In the genomic region with DNA sequence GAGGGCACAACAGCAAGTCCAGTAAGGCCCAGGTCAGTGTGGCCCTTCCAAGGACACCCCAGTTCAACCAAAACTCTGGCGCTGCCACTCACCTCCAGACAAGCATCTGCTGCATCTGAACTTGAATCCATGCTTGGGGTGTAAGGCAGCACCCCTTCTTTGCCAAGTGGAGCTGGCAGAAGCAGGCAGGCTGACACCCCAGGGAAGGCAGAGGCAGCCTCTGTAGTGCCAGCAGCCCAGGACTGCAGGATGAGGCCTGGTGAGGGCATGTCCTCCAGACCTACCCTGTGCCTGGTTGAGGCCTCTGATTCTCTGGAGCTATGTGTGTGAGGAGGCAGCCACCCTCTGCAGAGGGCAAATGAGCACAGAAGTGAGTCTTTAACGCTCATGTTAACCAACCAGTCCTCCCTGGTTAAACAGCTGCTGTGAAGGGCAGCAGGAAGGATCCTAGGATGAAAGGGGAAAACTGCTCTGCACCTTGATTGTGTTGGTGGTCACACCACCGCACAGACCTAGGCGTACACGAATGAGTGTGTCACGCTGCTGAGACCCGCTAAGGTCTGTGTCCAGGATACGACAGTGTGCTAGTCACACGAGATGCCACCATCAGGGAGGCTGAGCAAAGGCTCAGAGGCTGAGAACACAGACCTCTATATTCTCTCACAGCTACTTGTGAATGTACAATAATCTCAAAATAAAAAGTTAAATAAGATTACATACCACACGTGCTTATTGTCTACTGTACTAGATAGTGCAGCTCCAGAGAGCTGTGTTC, we compare ENCODE assay signal across 12 cellular contexts. TPM values are rescaled to one million over a fixed set of nuclear protein-coding genes. Genes with fewer than 3 reads are reported as not detected.
A peak's percentile ranks its signal among the peaks of the same experiment; 100 is the strongest.
DNase-seq lines count a peak whose midpoint lies in the region; ATAC-seq and TF ChIP-seq lines count a peak whose summit lies in the region.
"Had no signal": no experiment of that assay in that cellular context is flagged by ENCODE, and none has a peak within 500 bp of the region (broad histone marks: within the 10 kb centered on the region; RNA-seq: fewer than 3 reads in every experiment).

No MANE protein-coding gene starts in this region.

- peaks cover 85% of the 10 kb centered on the region for H3K27me3 Mint-ChIP-seq in activated T-cell treated with anti-CD3 and anti-CD28 coated beads, Interleukin-2, amount 50 U/mL, for 24 hours
- H3K27me3 Mint-ChIP-seq in activated T-helper 1 cell treated with anti-CD3 and anti-CD28 coated beads, Interleukin-12 subunit alpha, Interleukin-12 subunit beta, Interleukin-2, Interleukin-4 antibody, amounts not matched to agents 30 ng/mL and 10 ng/mL and 1 ng/mL, durations not matched to agents 14 hours and 24 hours and 36 hours (ENCODE audit: insufficient read depth): peaks cover 33% of the 10 kb centered on the region

- H3K4me1 ChIP-seq in lower lobe of right lung: peaks cover 12% of the 10 kb centered on the region
- peaks cover 56% of the 10 kb centered on the region for H3K4me1 ChIP-seq in suprapubic skin

- TF ChIP-seq POLR2A in suprapubic skin (IDR thresholded peaks at IDR 0.05): no peak

- no peak overlapping the region for H3K27ac Mint-ChIP-seq in activated T-cell treated with anti-CD3 and anti-CD28 coated beads, Interleukin-2, amount 50 U/mL, for 24 hours
- H3K27ac Mint-ChIP-seq in activated T-helper 1 cell treated with anti-CD3 and anti-CD28 coated beads, Interleukin-12 subunit alpha, Interleukin-12 subunit beta, Interleukin-2, Interleukin-4 antibody, amounts not matched to agents 30 ng/mL and 10 ng/mL and 1 ng/mL, durations not matched to agents 14 hours and 24 hours and 36 hours: no peak overlapping the region

- H3K9me3 ChIP-seq in lower lobe of right lung (no peaks in the 10 kb centered on the region), suprapubic skin (no peaks in the 10 kb centered on the region)
- H3K9me3 ChIP-seq: esophagus muscularis mucosa had no signal

- WGBS in suprapubic skin: 54% methylated on average over 9 of the region's 10 CpGs

- H3K27ac ChIP-seq in lower lobe of right lung (no peak overlapping the region), suprapubic skin (peak overlapping the region; percentile 97)
- H3K27ac ChIP-seq: cardiac muscle cell, HL-60, PC-9 had no signal

- H3K9me3 Mint-ChIP-seq in activated T-cell treated with anti-CD3 and anti-CD28 coated beads, Interleukin-2, amount 50 U/mL, for 24 hours: no peaks in the 10 kb centered on the region
- no peaks in the 10 kb centered on the region for H3K9me3 Mint-ChIP-seq in activated T-helper 1 cell treated with anti-CD3 and anti-CD28 coated beads, Interleukin-12 subunit alpha, Interleukin-12 subunit beta, Interleukin-2, Interleukin-4 antibody, amounts not matched to agents 30 ng/mL and 10 ng/mL and 1 ng/mL, durations not matched to agents 14 hours and 24 hours and 36 hours

- no peak for DNase-seq in activated T-cell treated with anti-CD3 and anti-CD28 coated beads, Interleukin-2, amount 50 U/mL, for 24 hours
- DNase-seq in activated T-cell treated with anti-CD3 and anti-CD28 coated beads for 4 hours: no peak
- DNase-seq in activated T-helper 1 cell treated with anti-CD3 and anti-CD28 coated beads, Interleukin-12 subunit alpha, Interleukin-12 subunit beta, Interleukin-2, Interleukin-4 antibody, amounts not matched to agents 30 ng/mL and 10 ng/mL and 1 ng/mL, durations not matched to agents 14 hours and 24 hours and 36 hours (ENCODE audit: low spot score): no peak
- no peak for DNase-seq in lower lobe of right lung
- DNase-seq in suprapubic skin (ENCODE audit: low spot score in 2 of 2): peak in 1 of 2 donors; percentile 45
- no peak for DNase-seq in D341Med (ENCODE audit: low spot score)
- no peak for DNase-seq in middle frontal gyrus (ENCODE audit: extremely low spot score, low spot score)
- DNase-seq: PC-9 had no signal

- no peaks in the 10 kb centered on the region for H3K36me3 ChIP-seq in lower lobe of right lung
- H3K36me3 ChIP-seq in suprapubic skin: no peaks in the 10 kb centered on the region
- H3K36me3 ChIP-seq: cardiac muscle cell, esophagus muscularis mucosa had no signal

- no peak for TF ChIP-seq EP300 in suprapubic skin (IDR thresholded peaks at IDR 0.05)

- peak overlapping the region; percentile 74 for H3K4me3 ChIP-seq in lower lobe of right lung
- H3K4me3 ChIP-seq in suprapubic skin: peak overlapping the region; percentile 94
- H3K4me3 ChIP-seq: PC-9 had no signal

- ATAC-seq in lower lobe of right lung (no peak), HG02885 (IDR thresholded peaks at IDR 0.05; ENCODE audit: poor library complexity, unreplicated experiment) (no peak)

- H3K4me3 Mint-ChIP-seq in activated T-cell treated with anti-CD3 and anti-CD28 coated beads, Interleukin-2, amount 50 U/mL, for 24 hours: peak overlapping the region; percentile 62
- H3K4me3 Mint-ChIP-seq in activated T-helper 1 cell treated with anti-CD3 and anti-CD28 coated beads, Interleukin-12 subunit alpha, Interleukin-12 subunit beta, Interleukin-2, Interleukin-4 antibody, amounts not matched to agents 30 ng/mL and 10 ng/mL and 1 ng/mL, durations not matched to agents 14 hours and 24 hours and 36 hours: peak overlapping the region; percentile 66

- TF ChIP-seq CTCF in lower lobe of right lung (IDR thresholded peaks at IDR 0.05): no peak
- no peak for TF ChIP-seq CTCF in suprapubic skin (IDR thresholded peaks at IDR 0.05)

- H3K27me3 ChIP-seq in lower lobe of right lung (ENCODE audit: low read depth) (peaks cover 9% of the 10 kb centered on the region), suprapubic skin (no peaks in the 10 kb centered on the region)

- H3K4me1 Mint-ChIP-seq in activated T-cell treated with anti-CD3 and anti-CD28 coated beads, Interleukin-2, amount 50 U/mL, for 24 hours (ENCODE audit: low read depth): peaks cover 7% of the 10 kb centered on the region
- no peaks in the 10 kb centered on the region for H3K4me1 Mint-ChIP-seq in activated T-helper 1 cell treated with anti-CD3 and anti-CD28 coated beads, Interleukin-12 subunit alpha, Interleukin-12 subunit beta, Interleukin-2, Interleukin-4 antibody, amounts not matched to agents 30 ng/mL and 10 ng/mL and 1 ng/mL, durations not matched to agents 14 hours and 24 hours and 36 hours (ENCODE audit: low read depth)

- no peaks in the 10 kb centered on the region for H3K36me3 Mint-ChIP-seq in activated T-cell treated with anti-CD3 and anti-CD28 coated beads, Interleukin-2, amount 50 U/mL, for 24 hours (ENCODE audit: low read depth)
- H3K36me3 Mint-ChIP-seq in activated T-helper 1 cell treated with anti-CD3 and anti-CD28 coated beads, Interleukin-12 subunit alpha, Interleukin-12 subunit beta, Interleukin-2, Interleukin-4 antibody, amounts not matched to agents 30 ng/mL and 10 ng/mL and 1 ng/mL, durations not matched to agents 14 hours and 24 hours and 36 hours (ENCODE audit: low read depth): no peaks in the 10 kb centered on the region

- intact Hi-C loops in activated T-helper 1 cell treated with anti-CD3 and anti-CD28 coated beads, Interleukin-12 subunit alpha, Interleukin-12 subunit beta, Interleukin-2, Interleukin-4 antibody, amounts not matched to agents 30 ng/mL and 10 ng/mL and 1 ng/mL, durations not matched to agents 14 hours and 24 hours and 36 hours (cut with micrococcal nuclease): no loop called here
- intact Hi-C loops in lower lobe of right lung (cut with DNase I): no loop called here

RNA-seq across cellular contexts. Expression of gene PARD6G, which starts 2.2 kb away (rescaled TPM):
- total RNA-seq in activated T-helper 1 cell treated with anti-CD3 and anti-CD28 coated beads, Interleukin-12 subunit alpha, Interleukin-12 subunit beta, Interleukin-2, Interleukin-4 antibody, amounts not matched to agents 30 ng/mL and 10 ng/mL and 1 ng/mL, durations not matched to agents 14 hours and 24 hours and 36 hours: 0.10 and 0.15 TPM in 2 replicates
- total RNA-seq in lower lobe of right lung (7.3 TPM), suprapubic skin (10 to 100 TPM; 47.5 to 97.6 (median 82.2) TPM)
